8 cellular contexts compared by ENCODE assay signal in the genomic region with DNA sequence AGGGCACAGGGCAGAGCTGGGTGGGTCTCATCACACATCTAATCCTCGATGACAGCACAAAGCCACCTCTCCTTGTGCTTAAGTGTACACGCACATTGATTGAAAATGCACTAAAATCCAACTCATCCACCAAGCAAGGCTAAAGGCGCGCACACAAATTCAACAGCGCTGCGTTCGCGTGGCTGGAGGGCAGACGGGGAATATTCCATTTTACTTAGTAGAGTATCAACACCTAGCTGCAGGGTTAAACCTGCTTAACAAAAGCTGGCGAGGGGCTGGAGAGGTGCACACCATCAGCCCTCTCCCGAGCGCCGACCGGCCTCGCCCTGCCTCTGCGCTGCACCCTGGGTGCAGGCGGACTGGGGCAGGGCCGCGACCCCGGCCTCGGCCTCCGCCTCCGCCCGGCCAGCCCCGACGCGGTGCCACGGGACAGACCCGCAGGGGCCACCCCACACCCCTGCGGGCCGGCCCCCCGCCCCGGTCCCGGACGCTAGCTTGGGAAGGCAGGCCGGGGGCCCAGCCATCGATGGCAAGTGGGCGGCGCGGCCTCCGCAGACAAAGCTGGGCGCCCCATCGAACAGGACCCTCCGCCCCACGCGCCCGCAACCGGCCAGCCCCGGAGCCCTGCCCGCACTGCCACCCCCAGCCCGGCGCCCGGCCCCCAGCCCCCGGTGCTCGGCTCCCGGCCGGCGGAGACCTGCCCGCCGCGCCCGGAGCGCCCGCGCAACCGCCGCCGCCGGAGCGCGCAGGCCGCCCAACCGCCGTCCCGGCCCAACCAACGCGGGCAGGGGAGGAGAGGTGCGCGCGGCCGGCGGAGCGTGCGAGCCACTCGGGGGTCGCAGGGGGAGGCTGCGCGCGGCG. TPM values are rescaled to one million over a fixed set of nuclear protein-coding genes. Genes with fewer than 3 reads are reported as not detected.
DNase-seq lines count a peak whose midpoint lies in the region; ATAC-seq and TF ChIP-seq lines count a peak whose summit lies in the region.

No MANE protein-coding gene starts in this region.

- 0% methylated on average over 2 to 39 of the region's 90 CpGs for WGBS in transverse colon (ENCODE audit: low coverage in 1 of 2), 2 donors

- peak; percentile 27 for ATAC-seq in HG02852 (IDR thresholded peaks at IDR 0.05; ENCODE audit: unreplicated experiment)
- peak; percentile 45 for ATAC-seq in foreskin keratinocyte

- in situ Hi-C loops in transverse colon (cut with MboI; ENCODE audit: low pct_ligation_motif_present in 1 of 4, low pct_unique_long_range_greater_than_20kb in 1 of 4, low sequenced_read_pairs in 3 of 4): loop anchor here in 3 of 4 donors (10.0 kb wide), 1 partner anchor 63 kb away; the partner anchor contains the start of gene APLP2 (in 3 of the 3)

- TF ChIP-seq CTCF in foreskin keratinocyte (conservative IDR thresholded peaks at IDR 0.05) (no peak), neural crest cell (conservative IDR thresholded peaks at IDR 0.05) (no peak), transverse colon (IDR thresholded peaks at IDR 0.05) (no peak)

- H3K27me3 Mint-ChIP-seq in activated T-helper 2 cell treated with anti-CD3 and anti-CD28 coated beads, Interferon-gamma antibody, Interleukin-2, Interleukin-4, amounts not matched to agents 10 μg/mL and 5 μg/mL and 100 μg/mL, durations not matched to agents 14 hours and 24 hours and 36 hours (ENCODE audit: low read depth): peaks cover 2% of the 10 kb centered on the region
- H3K27me3 Mint-ChIP-seq in neural crest cell (ENCODE audit: low read depth): no peaks in the 10 kb centered on the region

- H3K9me3 Mint-ChIP-seq in activated T-helper 2 cell treated with anti-CD3 and anti-CD28 coated beads, Interferon-gamma antibody, Interleukin-2, Interleukin-4, amounts not matched to agents 10 μg/mL and 5 μg/mL and 100 μg/mL, durations not matched to agents 14 hours and 24 hours and 36 hours: no peaks in the 10 kb centered on the region
- H3K9me3 Mint-ChIP-seq in neural crest cell: peaks cover 3% of the 10 kb centered on the region

- H3K4me3 ChIP-seq in transverse colon: peak overlapping the region; percentile 74 to 86 (median 80)

- peak overlapping the region; percentile 98 for H3K4me3 Mint-ChIP-seq in activated T-helper 2 cell treated with anti-CD3 and anti-CD28 coated beads, Interferon-gamma antibody, Interleukin-2, Interleukin-4, amounts not matched to agents 10 μg/mL and 5 μg/mL and 100 μg/mL, durations not matched to agents 14 hours and 24 hours and 36 hours (ENCODE audit: low read depth)
- H3K4me3 Mint-ChIP-seq in neural crest cell: peak overlapping the region; percentile 93

- peak; percentile 14 for DNase-seq in activated T-cell treated with anti-CD3 and anti-CD28 coated beads for 1 hour (ENCODE audit: low read depth)
- no peak for DNase-seq in activated T-cell treated with anti-CD3 and anti-CD28 coated beads, Interleukin-2, amount 50 U/mL, for 1 hour
- DNase-seq in NCI-H446 treated with DMSO at 0.1 percent for 48 hours (lab: John Stamatoyannopoulos, UW): peak; percentile 10
- peak; percentile 38 for DNase-seq in activated T-helper 2 cell treated with anti-CD3 and anti-CD28 coated beads, Interferon-gamma antibody, Interleukin-2, Interleukin-4, amounts not matched to agents 10 μg/mL and 5 μg/mL and 100 μg/mL, durations not matched to agents 14 hours and 24 hours and 36 hours (ENCODE audit: low spot score)
- DNase-seq in foreskin keratinocyte: peak in 1 of 2 donors; percentile 33
- no peak for DNase-seq in neural crest cell (ENCODE audit: low read depth, low spot score)
- peak; percentile 44 for DNase-seq in transverse colon

- TF ChIP-seq EP300 in transverse colon (IDR thresholded peaks at IDR 0.05; ENCODE audit: low read depth): no peak

- intact Hi-C loops in activated T-helper 2 cell treated with anti-CD3 and anti-CD28 coated beads, Interferon-gamma antibody, Interleukin-2, Interleukin-4, amounts not matched to agents 10 μg/mL and 5 μg/mL and 100 μg/mL, durations not matched to agents 14 hours and 24 hours and 36 hours (cut with micrococcal nuclease): loop anchor here (1.0 to 2.0 kb wide), 4 partner anchors 68 to 117 kb away; partner anchors contain the start of genes APLP2 and NFRKB
- intact Hi-C loops in transverse colon (cut with DNase I; ENCODE audit: low total_unique reads): loop anchor here (2.0 to 10.0 kb wide), 2 partner anchors 69 to 123 kb away; no protein-coding TSS in a partner anchor

- H3K9me3 ChIP-seq in transverse colon: no peaks in the 10 kb centered on the region

- H3K36me3 ChIP-seq in transverse colon: no peaks in the 10 kb centered on the region

- H3K4me1 ChIP-seq in foreskin keratinocyte (peaks cover 7% of the 10 kb centered on the region), transverse colon (peaks cover 20 to 53% (median 46%) of the 10 kb centered on the region in 4 donors)

- peak overlapping the region; percentile 99 for H3K27ac ChIP-seq in foreskin keratinocyte
- H3K27ac ChIP-seq in transverse colon: peak overlapping the region; percentile 99 to 100 (median 100)

- H3K4me1 Mint-ChIP-seq in activated T-helper 2 cell treated with anti-CD3 and anti-CD28 coated beads, Interferon-gamma antibody, Interleukin-2, Interleukin-4, amounts not matched to agents 10 μg/mL and 5 μg/mL and 100 μg/mL, durations not matched to agents 14 hours and 24 hours and 36 hours (ENCODE audit: low read depth): peaks cover 31% of the 10 kb centered on the region
- H3K4me1 Mint-ChIP-seq in neural crest cell: peaks cover 40% of the 10 kb centered on the region

- H3K27me3 ChIP-seq in foreskin keratinocyte: no peaks in the 10 kb centered on the region
- no peaks in the 10 kb centered on the region for H3K27me3 ChIP-seq in transverse colon

- peaks cover 23% of the 10 kb centered on the region for H3K36me3 Mint-ChIP-seq in activated T-helper 2 cell treated with anti-CD3 and anti-CD28 coated beads, Interferon-gamma antibody, Interleukin-2, Interleukin-4, amounts not matched to agents 10 μg/mL and 5 μg/mL and 100 μg/mL, durations not matched to agents 14 hours and 24 hours and 36 hours (ENCODE audit: low read depth)
- H3K36me3 Mint-ChIP-seq in neural crest cell (ENCODE audit: low read depth): peaks cover 7% of the 10 kb centered on the region

- TF ChIP-seq POLR2A in transverse colon (IDR thresholded peaks at IDR 0.05): peak; percentile 38

- peak overlapping the region; percentile 98 for H3K27ac Mint-ChIP-seq in activated T-helper 2 cell treated with anti-CD3 and anti-CD28 coated beads, Interferon-gamma antibody, Interleukin-2, Interleukin-4, amounts not matched to agents 10 μg/mL and 5 μg/mL and 100 μg/mL, durations not matched to agents 14 hours and 24 hours and 36 hours
- peak overlapping the region; percentile 97 for H3K27ac Mint-ChIP-seq in neural crest cell (ENCODE audit: unreplicated experiment)

RNA-seq across cellular contexts. Expression of gene PRDM10, which starts 0.9 kb away (rescaled TPM):
- 15.3 and 15.5 TPM in 2 replicates for total RNA-seq in activated T-helper 2 cell treated with anti-CD3 and anti-CD28 coated beads, Interferon-gamma antibody, Interleukin-2, Interleukin-4, amounts not matched to agents 10 μg/mL and 5 μg/mL and 100 μg/mL, durations not matched to agents 14 hours and 24 hours and 36 hours
- total RNA-seq in foreskin keratinocyte (6.1 and 6.5 TPM in 2 replicates), neural crest cell (18.5 and 20.1 TPM in 2 replicates), transverse colon (10 to 100 TPM; 11.3 to 22.4 (median 15.5) TPM)
- 1.2 and 1.5 TPM in 2 replicates for polyA plus RNA-seq in foreskin keratinocyte

Comparison
In these comparisons a context has a peak if more than half of its experiments do, and no peak if none do; other contexts are left out.
1. DNase-seq: peak in activated T-cell treated with anti-CD3 and anti-CD28 coated beads for 1 hour (single experiment), NCI-H446 treated with DMSO at 0.1 percent for 48 hours (single experiment), activated T-helper 2 cell treated with anti-CD3 and anti-CD28 coated beads, Interferon-gamma antibody, Interleukin-2, Interleukin-4, amounts not matched to agents 10 μg/mL and 5 μg/mL and 100 μg/mL, durations not matched to agents 14 hours and 24 hours and 36 hours (single experiment) and transverse colon (single experiment); none in activated T-cell treated with anti-CD3 and anti-CD28 coated beads, Interleukin-2, amount 50 U/mL, for 1 hour (single experiment) and neural crest cell (single experiment).